1 cellular context compared by ENCODE assay signal in genomic region chr16:57091990-57092785, GRCh38.
TF ChIP-seq lines count a peak whose summit lies in the region.

TSS of gene CPNE2 (plus strand) at chr16:57092583. CDS start at chr16:57110743, 18,160 bp downstream.

TF ChIP-seq in HEK293, 187 proteins besides CTCF, POLR2A, EP300 and RAD21 (continued from another document):
- TF ChIP-seq ZNF335 (tag by site-specific recombination; conservative IDR thresholded peaks at IDR 0.05), result peak; percentile 87
- no peak for TF ChIP-seq ZNF514 (tag by site-specific recombination; IDR thresholded peaks at IDR 0.05)
- TF ChIP-seq ZNF658 (tag by site-specific recombination; IDR thresholded peaks at IDR 0.05), result no peak
- TF ChIP-seq EGR2 (tag by site-specific recombination; IDR thresholded peaks at IDR 0.05; ENCODE audit: low read depth), result no peak
- no peak for TF ChIP-seq ZFP3 (tag by site-specific recombination; IDR thresholded peaks at IDR 0.05; ENCODE audit: low read depth)
- TF ChIP-seq SP7 (tag by site-specific recombination; IDR thresholded peaks at IDR 0.05), result no peak
- TF ChIP-seq ZEB2 (tag by site-specific recombination; IDR thresholded peaks at IDR 0.05), result no peak
- TF ChIP-seq ZNF248 (tag by site-specific recombination; IDR thresholded peaks at IDR 0.05), result no peak
- TF ChIP-seq PRDM10 (tag by site-specific recombination; IDR thresholded peaks at IDR 0.05), result peak; percentile 54
- TF ChIP-seq KLF8 (tag by site-specific recombination; IDR thresholded peaks at IDR 0.05), result no peak
- no peak for TF ChIP-seq ZNF777 (tag by site-specific recombination; IDR thresholded peaks at IDR 0.05; ENCODE audit: borderline replicate concordance)
- TF ChIP-seq ZNF596 (tag by site-specific recombination; IDR thresholded peaks at IDR 0.05), result no peak
- no peak for TF ChIP-seq ZNF366 (tag by site-specific recombination; conservative IDR thresholded peaks at IDR 0.05)
- TF ChIP-seq, protein P1, sequence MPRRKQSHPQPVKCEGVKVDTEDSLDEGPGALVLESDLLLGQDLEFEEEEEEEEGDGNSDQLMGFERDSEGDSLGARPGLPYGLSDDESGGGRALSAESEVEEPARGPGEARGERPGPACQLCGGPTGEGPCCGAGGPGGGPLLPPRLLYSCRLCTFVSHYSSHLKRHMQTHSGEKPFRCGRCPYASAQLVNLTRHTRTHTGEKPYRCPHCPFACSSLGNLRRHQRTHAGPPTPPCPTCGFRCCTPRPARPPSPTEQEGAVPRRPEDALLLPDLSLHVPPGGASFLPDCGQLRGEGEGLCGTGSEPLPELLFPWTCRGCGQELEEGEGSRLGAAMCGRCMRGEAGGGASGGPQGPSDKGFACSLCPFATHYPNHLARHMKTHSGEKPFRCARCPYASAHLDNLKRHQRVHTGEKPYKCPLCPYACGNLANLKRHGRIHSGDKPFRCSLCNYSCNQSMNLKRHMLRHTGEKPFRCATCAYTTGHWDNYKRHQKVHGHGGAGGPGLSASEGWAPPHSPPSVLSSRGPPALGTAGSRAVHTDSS (tag by site-specific recombination; IDR thresholded peaks at IDR 0.05), result no peak
- no peak for TF ChIP-seq ZNF214 (tag by site-specific recombination; IDR thresholded peaks at IDR 0.05; ENCODE audit: borderline replicate concordance)
- no peak for TF ChIP-seq ZNF155 (tag by site-specific recombination; IDR thresholded peaks at IDR 0.05)
- TF ChIP-seq ZBTB17 (tag by site-specific recombination; IDR thresholded peaks at IDR 0.05), result no peak
